ENCODE assay signal across 19 cellular contexts in genomic region chr2:119719261-119719627, GRCh38.
"Had no signal": no experiment of that assay in that cellular context is flagged by ENCODE, and none has a peak within 500 bp of the region (broad histone marks: within the 10 kb centered on the region; RNA-seq: fewer than 3 reads in every experiment).

No MANE protein-coding gene starts in this region.

- H3K36me3 Mint-ChIP-seq: immature natural killer cell, neural progenitor cell had no signal

- FAIRE-seq: frontal cortex had no signal

- H3K27ac ChIP-seq: neural progenitor cell, parathyroid adenoma, prostate gland, right atrium auricular region, sigmoid colon, suprapubic skin, vagina had no signal

- H3K9ac ChIP-seq: neural progenitor cell, parathyroid adenoma had no signal

- H3K4me3 ChIP-seq: lung, neural progenitor cell, prostate gland, right atrium auricular region, sigmoid colon, suprapubic skin, vagina had no signal

- H3K4me2 ChIP-seq: neural progenitor cell had no signal

- H3K27ac Mint-ChIP-seq: immature natural killer cell; memory B cell; neural progenitor cell; stimulated activated naive CD8-positive, alpha-beta T cell treated with anti-CD3 and anti-CD28 coated beads, Interleukin-15, amount 100 ng/mL, for 72 hours had no signal

- H3K36me3 ChIP-seq: neural progenitor cell, prostate gland, right atrium auricular region, sigmoid colon, suprapubic skin, vagina had no signal

- DNase-seq: cortex of kidney; hypothalamus; immature natural killer cell; islet precursor cell; sigmoid colon; stimulated activated CD4-positive, alpha-beta T cell treated with anti-CD3 and anti-CD28 coated beads, Interleukin-4, amount 100 ng/mL, for 4 hours; stimulated activated naive CD4-positive, alpha-beta T cell; stimulated activated naive CD8-positive, alpha-beta T cell treated with anti-CD3 and anti-CD28 coated beads, Interleukin-15, amount 100 ng/mL, for 72 hours; trophoblast cell had no signal

- H3K79me2 ChIP-seq: parathyroid adenoma had no signal

- H2AFZ ChIP-seq: neural progenitor cell, parathyroid adenoma had no signal

- H3K4me1 Mint-ChIP-seq: memory B cell had no signal

- H3K27me3 Mint-ChIP-seq: stimulated activated naive CD8-positive, alpha-beta T cell treated with anti-CD3 and anti-CD28 coated beads, Interleukin-15, amount 100 ng/mL, for 72 hours had no signal

- ATAC-seq: stimulated activated naive CD8-positive, alpha-beta T cell treated with anti-CD3 and anti-CD28 coated beads, Interleukin-15, amount 100 ng/mL, for 72 hours had no signal

- H3K27me3 ChIP-seq: neural progenitor cell, right atrium auricular region, sigmoid colon, suprapubic skin, vagina had no signal

- H3K4me3 Mint-ChIP-seq: immature natural killer cell; memory B cell; nephron; neural progenitor cell; stimulated activated naive CD8-positive, alpha-beta T cell treated with anti-CD3 and anti-CD28 coated beads, Interleukin-15, amount 100 ng/mL, for 72 hours had no signal

- H3K9me3 ChIP-seq: prostate gland, right atrium auricular region, suprapubic skin, vagina had no signal

- H3K4me1 ChIP-seq: prostate gland, suprapubic skin, vagina had no signal

- H3K9me3 Mint-ChIP-seq: immature natural killer cell; memory B cell; nephron; neural progenitor cell; stimulated activated naive CD8-positive, alpha-beta T cell treated with anti-CD3 and anti-CD28 coated beads, Interleukin-15, amount 100 ng/mL, for 72 hours had no signal
